ENCODE assay signal across 11 cellular contexts in genomic region chr5:39648539-39649200, GRCh38.
A peak's percentile ranks its signal among the peaks of the same experiment; 100 is the strongest.
DNase-seq lines count a peak whose midpoint lies in the region; ATAC-seq, FAIRE-seq and TF ChIP-seq lines count a peak whose summit lies in the region.
"Had no signal": no experiment of that assay in that cellular context is flagged by ENCODE, and none has a peak within 500 bp of the region (broad histone marks: within the 10 kb centered on the region; RNA-seq: fewer than 3 reads in every experiment).

No MANE protein-coding gene starts in this region.

- no peak overlapping the region for H3K9ac ChIP-seq in mammary epithelial cell (ENCODE audit: insufficient read depth, low read length)

- dilution Hi-C loops in mammary epithelial cell (cut with HindIII; ENCODE audit: low sequenced_read_pairs) = no loop called here

- WGBS in mammary epithelial cell (ENCODE audit: low coverage, missing lambda C conversion rate) = 80% methylated on average over 7 of the region's 7 CpGs
- 55 to 64% methylated on average over 7 of the region's 7 CpGs for WGBS in pancreas, 2 donors

- H3K27me3 ChIP-seq in mammary epithelial cell (ENCODE audit: insufficient read depth, low read length) (no peaks in the 10 kb centered on the region), pancreas (no peaks in the 10 kb centered on the region)

- no TSS peak for BruUV-seq in mammary epithelial cell (replicated peaks; lab: Mats Ljungman, UMichigan)

- CTCF ChIA-PET in mammary epithelial cell (lab: Charles Lee; ENCODE audit: low non-redundant PET) = interaction anchor here (0.7 kb wide), 1 partner anchor 789 kb away, joined by 4 read pairs; no protein-coding TSS in a partner anchor

- no peak overlapping the region for H3K4me3 ChIP-seq in mammary epithelial cell (replicated peaks in 1 of 3; ENCODE audit: insufficient read depth in 1 of 3, low read depth in 2 of 3, low read length in 3 of 3)
- H3K4me3 ChIP-seq in pancreas = no peak overlapping the region
- H3K4me3 ChIP-seq: lower lobe of right lung, thoracic aorta had no signal

- ATAC-seq in GM21390 (IDR thresholded peaks at IDR 0.05; ENCODE audit: unreplicated experiment) = peak; percentile 58
- ATAC-seq in pancreas = peak; percentile 93 to 97 (median 96)
- ATAC-seq: lower lobe of right lung had no signal

- H3K4me1 ChIP-seq in mammary epithelial cell (ENCODE audit: insufficient read depth, low read length) (peaks cover 11% of the 10 kb centered on the region), pancreas (no peaks in the 10 kb centered on the region)
- H3K4me1 ChIP-seq: lower lobe of right lung had no signal

- no peak overlapping the region for H3K4me2 ChIP-seq in mammary epithelial cell (ENCODE audit: insufficient read depth, low read depth, low read length)

- no peaks in the 10 kb centered on the region for H4K20me1 ChIP-seq in mammary epithelial cell (ENCODE audit: insufficient read depth, low read length)

- TF ChIP-seq CTCF in mammary epithelial cell (conservative IDR thresholded peaks at IDR 0.05 in 1 of 2, IDR thresholded peaks at IDR 0.05 in 1 of 2; ENCODE audit: extremely low read depth in 1 of 2, insufficient read depth in 1 of 2, low read depth in 1 of 2, low read length in 2 of 2) = peak in 1 of 2 donors; percentile 18
- TF ChIP-seq CTCF in pancreas (IDR thresholded peaks at IDR 0.05) = no peak

- in situ Hi-C loops in mammary epithelial cell (cut with MboI; ENCODE audit: low sequenced_read_pairs in 2 of 2) = no loop called here

- H3K36me3 ChIP-seq in mammary epithelial cell (ENCODE audit: insufficient read depth, low read length) = no peaks in the 10 kb centered on the region
- H3K36me3 ChIP-seq in pancreas = no peaks in the 10 kb centered on the region
- H3K36me3 ChIP-seq: lower lobe of right lung, thoracic aorta had no signal

- no peak overlapping the region for H2AFZ ChIP-seq in mammary epithelial cell (ENCODE audit: low read depth, low read length)

- FAIRE-seq in HTR-8/SVneo (lab: Jason Lieb, UNC) (no peak), pancreas (lab: Jason Lieb, UNC) (no peak)

- H3K9me3 ChIP-seq in mammary epithelial cell (replicated peaks; ENCODE audit: insufficient read depth, low read length) (no peaks in the 10 kb centered on the region), pancreas (no peaks in the 10 kb centered on the region)
- H3K9me3 ChIP-seq: lower lobe of right lung, thoracic aorta had no signal

- intact Hi-C loops in mammary epithelial cell (cut with micrococcal nuclease) (loop anchor here (2.0 kb wide), 1 partner anchor 44 kb away; no protein-coding TSS in a partner anchor), pancreas (cut with DNase I) (no loop called here)

- no peak overlapping the region for H3K27ac ChIP-seq in mammary epithelial cell (ENCODE audit: insufficient read depth, low read depth, low read length)
- no peak overlapping the region for H3K27ac ChIP-seq in pancreas
- H3K27ac ChIP-seq: lower lobe of right lung, thoracic aorta had no signal

- no peaks in the 10 kb centered on the region for H3K79me2 ChIP-seq in mammary epithelial cell (ENCODE audit: insufficient read depth, low read length)

- DNase-seq in HTR-8/SVneo (ENCODE audit: insufficient read length, low spot score) = peak; percentile 38
- peak; percentile 73 for DNase-seq in mammary epithelial cell
- peak in 4 of 6 donors; percentile 28 to 48 (median 39) for DNase-seq in pancreas
- DNase-seq in NCI-H1694 (lab: John Stamatoyannopoulos, UW) = no peak
- no peak for DNase-seq in NCI-H2029 treated with DMSO at 0.1 percent for 48 hours (lab: John Stamatoyannopoulos, UW)
- DNase-seq in NCI-H1105 (lab: John Stamatoyannopoulos, UW) = no peak
- DNase-seq: lower lobe of right lung; NCI-H1417 treated with DMSO at 0.1 percent for 48 hours; stimulated activated CD4-positive, alpha-beta T cell treated with anti-CD3 and anti-CD28 coated beads, Interleukin-12 subunit alpha, Interleukin-12 subunit beta, amount 100 ng/mL, for 4 hours had no signal

Comparison
In these comparisons a context has a peak if more than half of its experiments do, and no peak if none do; other contexts are left out.
1. DNase-seq: peak in HTR-8/SVneo (single experiment), mammary epithelial cell (single experiment) and pancreas (4 of 6); none in NCI-H1694 (single experiment), NCI-H2029 treated with DMSO at 0.1 percent for 48 hours (single experiment) and NCI-H1105 (single experiment).